In genomic region chr12:34335819-34336262, GRCh38 we compare ENCODE assay signal across 17 cellular contexts.
DNase-seq lines count a peak whose midpoint lies in the region; ATAC-seq and TF ChIP-seq lines count a peak whose summit lies in the region.
"Had no signal": no experiment of that assay in that cellular context is flagged by ENCODE, and none has a peak within 500 bp of the region (broad histone marks: within the 10 kb centered on the region; RNA-seq: fewer than 3 reads in every experiment).

No MANE protein-coding gene starts in this region.

- no peak overlapping the region for H3K4me3 Mint-ChIP-seq in stimulated activated memory B cell treated with anti-CD40 and anti-IgM and Interleukin-4, amounts not matched to agents 10 μg/mL and 1 μg/mL and 100 μg/mL, for 72 hours
- H3K4me3 Mint-ChIP-seq: GM23338; T-helper 2 cell treated with Interferon-gamma antibody and Interleukin-4, amounts not matched to agents 5 μg/mL and 100 μg/mL, for 36 hours had no signal

- intact Hi-C loops in testis (cut with DNase I; ENCODE audit: low total_unique reads) = no loop called here

- H3K36me3 Mint-ChIP-seq in stimulated activated memory B cell treated with anti-CD40 and anti-IgM and Interleukin-4, amounts not matched to agents 10 μg/mL and 1 μg/mL and 100 μg/mL, for 72 hours = no peaks in the 10 kb centered on the region

- H3K9me3 Mint-ChIP-seq in stimulated activated memory B cell treated with anti-CD40 and anti-IgM and Interleukin-4, amounts not matched to agents 10 μg/mL and 1 μg/mL and 100 μg/mL, for 72 hours = peaks cover 18% of the 10 kb centered on the region

- H3K36me3 ChIP-seq in testis (ENCODE audit: low read depth, missing control alignments) = no peaks in the 10 kb centered on the region
- H3K36me3 ChIP-seq: SJSA1 had no signal

- POLR2A ChIA-PET in HEK293T (lab: Yijun Ruan, JAX) = no interaction called here

- no peaks in the 10 kb centered on the region for H3K9me3 ChIP-seq in testis

- DNase-seq in NCI-H82 (lab: John Stamatoyannopoulos, UW) (peak; percentile 44), NCI-H82 treated with DMSO at 0.1 percent for 48 hours (lab: John Stamatoyannopoulos, UW; ENCODE audit: unreplicated experiment) (no peak), HEK293T (ENCODE audit: extremely low spot score) (peak; percentile 27), NCI-H748 treated with DMSO at 0.1 percent for 48 hours (lab: John Stamatoyannopoulos, UW) (peak; percentile 46), testis (peak; percentile 27), NOMO-1 treated with dmso at 0.1 percent for 144 hours (lab: John Stamatoyannopoulos, UW; ENCODE audit: unreplicated experiment) (no peak)
- DNase-seq: C1 segment of cervical spinal cord, DND-41, GF-D8, NCI-H1436, NCI-H2081 treated with DMSO at 0.1 percent for 48 hours, NCI-H2227 treated with DMSO at 0.1 percent for 48 hours had no signal

- no peaks in the 10 kb centered on the region for H3K4me1 ChIP-seq in testis
- H3K4me1 ChIP-seq: SJSA1 had no signal

- WGBS in testis, 2 donors = 31 to 40% methylated on average over 22 to 25 of the region's 25 CpGs

- H3K27ac Mint-ChIP-seq in stimulated activated memory B cell treated with anti-CD40 and anti-IgM and Interleukin-4, amounts not matched to agents 10 μg/mL and 1 μg/mL and 100 μg/mL, for 72 hours = no peak overlapping the region
- H3K27ac Mint-ChIP-seq: GM23338; T-helper 2 cell treated with Interferon-gamma antibody and Interleukin-4, amounts not matched to agents 5 μg/mL and 100 μg/mL, for 36 hours had no signal

- CTCF ChIA-PET in HEK293T (lab: Yijun Ruan, JAX) = no interaction called here

- peak overlapping the region in 1 of 2 donors; percentile 20 for H3K4me3 ChIP-seq in testis
- H3K4me3 ChIP-seq: GM23338, SJSA1 had no signal

- no peak for TF ChIP-seq CTCF in testis (IDR thresholded peaks at IDR 0.05)

- ATAC-seq in stimulated activated memory B cell treated with anti-CD40 and anti-IgM and Interleukin-4, amounts not matched to agents 10 μg/mL and 1 μg/mL and 100 μg/mL, for 72 hours = no peak
- no peak for ATAC-seq in HG02610 (IDR thresholded peaks at IDR 0.05; ENCODE audit: unreplicated experiment)
- ATAC-seq: GM23338 had no signal

- H3K27me3 ChIP-seq in testis = no peaks in the 10 kb centered on the region
- H3K27me3 ChIP-seq: SJSA1 had no signal

- no peaks in the 10 kb centered on the region for H3K4me1 Mint-ChIP-seq in stimulated activated memory B cell treated with anti-CD40 and anti-IgM and Interleukin-4, amounts not matched to agents 10 μg/mL and 1 μg/mL and 100 μg/mL, for 72 hours
- H3K4me1 Mint-ChIP-seq: GM23338 had no signal

- no peak for TF ChIP-seq POLR2A in testis (IDR thresholded peaks at IDR 0.05)

- H3K27me3 Mint-ChIP-seq in stimulated activated memory B cell treated with anti-CD40 and anti-IgM and Interleukin-4, amounts not matched to agents 10 μg/mL and 1 μg/mL and 100 μg/mL, for 72 hours = peaks cover 43% of the 10 kb centered on the region

- H3K27ac ChIP-seq in testis = no peak overlapping the region
- H3K27ac ChIP-seq: SJSA1 had no signal

TF ChIP-seq in HEK293T, 16 proteins besides CTCF, POLR2A, EP300 and RAD21:
- TF ChIP-seq BHLHE40 (IDR thresholded peaks at IDR 0.05; ENCODE audit: borderline replicate concordance) = no peak
- no peak for TF ChIP-seq ARNT (IDR thresholded peaks at IDR 0.05)
- TF ChIP-seq HDGF (IDR thresholded peaks at IDR 0.05; ENCODE audit: borderline replicate concordance) = no peak
TF ChIP-seq in HEK293T: peak in this region for 0.

Comparison
In these comparisons a context has a peak if more than half of its experiments do, and no peak if none do; other contexts are left out.
1. DNase-seq: peak in NCI-H82 (single experiment), HEK293T (single experiment), NCI-H748 treated with DMSO at 0.1 percent for 48 hours (single experiment) and testis (single experiment); none in NCI-H82 treated with DMSO at 0.1 percent for 48 hours (single experiment) and NOMO-1 treated with dmso at 0.1 percent for 144 hours (single experiment).